27 cellular contexts compared by ENCODE assay signal in the genomic region with DNA sequence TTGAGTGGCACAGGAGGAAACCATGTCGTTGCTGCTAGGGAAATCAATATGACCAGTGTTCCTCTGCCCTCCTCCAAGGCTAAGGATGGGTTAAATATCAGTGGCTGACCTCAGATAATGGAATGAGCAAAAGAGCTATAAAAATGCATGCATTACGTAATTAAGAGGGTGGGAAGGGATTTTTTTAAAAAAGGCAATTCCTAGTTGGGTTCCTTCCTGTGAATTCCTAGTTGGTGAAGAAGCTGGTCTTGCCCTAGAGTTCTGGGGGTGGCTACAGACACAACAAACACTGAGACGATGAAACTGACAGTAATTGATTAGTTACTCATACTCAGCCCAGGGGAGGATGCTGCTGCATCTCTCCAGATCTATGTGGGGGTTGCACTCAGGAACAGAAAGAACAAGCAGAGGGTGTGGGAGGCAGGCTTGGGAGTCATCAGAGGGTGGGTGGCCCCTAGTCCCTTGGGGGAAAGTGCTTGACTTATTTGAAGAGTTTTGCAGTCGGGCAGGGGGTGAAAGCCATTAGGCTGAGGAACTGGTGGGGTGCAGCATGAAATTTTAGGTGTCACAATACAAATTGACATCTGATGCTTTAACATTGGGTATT.
"Had no signal": no experiment of that assay in that cellular context is flagged by ENCODE, and none has a peak within 500 bp of the region (broad histone marks: within the 10 kb centered on the region; RNA-seq: fewer than 3 reads in every experiment).

No MANE protein-coding gene starts in this region.

- DNase-seq: activated CD4-positive, alpha-beta T cell treated with anti-CD3 and anti-CD28 coated beads for 48 hours; activated CD4-positive, alpha-beta T cell treated with anti-CD3 and anti-CD28 coated beads, Interleukin-2, amount 50 U/mL, for 4 hours; activated CD4-positive, CD25-positive, alpha-beta regulatory T cell treated with anti-CD3 and anti-CD28 coated beads, Interleukin-2, amount 50 U/mL, for 72 hours; activated CD8-positive, alpha-beta T cell treated with anti-CD3 and anti-CD28 coated beads, Interleukin-2, amount 10 ng/mL, durations not matched to agents 7 days and 5 days; activated effector memory CD4-positive, alpha-beta T cell treated with Interleukin-2 at 50 U/mL for 16 hours; activated naive CD4-positive, alpha-beta T cell; activated T-cell treated with anti-CD3 and anti-CD28 coated beads, Interleukin-2, amount 50 U/mL, for 24 hours; aorta; body of pancreas; MG63; MV-4-11; NCI-H1105; NCI-H1436; NCI-H1694 treated with DMSO at 0.1 percent for 48 hours; NCI-H2029 treated with DMSO at 0.1 percent for 48 hours; NCI-H345; NCI-H510A; NCI-H526 treated with DMSO at 0.1 percent for 48 hours; NCI-H82; OCI-M1; Peyer's patch; SHP77; SW 1271 had no signal

- H3K4me1 ChIP-seq: body of pancreas, Peyer's patch, SJSA1 had no signal

- ATAC-seq: activated CD8-positive, alpha-beta T cell treated with anti-CD3 and anti-CD28 coated beads, Interleukin-2, amount 10 ng/mL, durations not matched to agents 7 days and 5 days; body of pancreas; SK-N-SH treated with all-trans-retinoic acid at 6 μM for 48 hours; WTC11 had no signal

- H3K27ac ChIP-seq: body of pancreas, Peyer's patch, RWPE1, SJSA1 had no signal

- H3K36me3 ChIP-seq: MG63, Peyer's patch, SJSA1 had no signal

- H3K4me3 ChIP-seq: body of pancreas, MG63, Peyer's patch, SJSA1 had no signal

- H3K9me3 ChIP-seq: body of pancreas, MG63, Peyer's patch, SJSA1 had no signal

- H3K27me3 ChIP-seq: body of pancreas, MG63, Peyer's patch, SJSA1 had no signal
